In the genomic region with DNA sequence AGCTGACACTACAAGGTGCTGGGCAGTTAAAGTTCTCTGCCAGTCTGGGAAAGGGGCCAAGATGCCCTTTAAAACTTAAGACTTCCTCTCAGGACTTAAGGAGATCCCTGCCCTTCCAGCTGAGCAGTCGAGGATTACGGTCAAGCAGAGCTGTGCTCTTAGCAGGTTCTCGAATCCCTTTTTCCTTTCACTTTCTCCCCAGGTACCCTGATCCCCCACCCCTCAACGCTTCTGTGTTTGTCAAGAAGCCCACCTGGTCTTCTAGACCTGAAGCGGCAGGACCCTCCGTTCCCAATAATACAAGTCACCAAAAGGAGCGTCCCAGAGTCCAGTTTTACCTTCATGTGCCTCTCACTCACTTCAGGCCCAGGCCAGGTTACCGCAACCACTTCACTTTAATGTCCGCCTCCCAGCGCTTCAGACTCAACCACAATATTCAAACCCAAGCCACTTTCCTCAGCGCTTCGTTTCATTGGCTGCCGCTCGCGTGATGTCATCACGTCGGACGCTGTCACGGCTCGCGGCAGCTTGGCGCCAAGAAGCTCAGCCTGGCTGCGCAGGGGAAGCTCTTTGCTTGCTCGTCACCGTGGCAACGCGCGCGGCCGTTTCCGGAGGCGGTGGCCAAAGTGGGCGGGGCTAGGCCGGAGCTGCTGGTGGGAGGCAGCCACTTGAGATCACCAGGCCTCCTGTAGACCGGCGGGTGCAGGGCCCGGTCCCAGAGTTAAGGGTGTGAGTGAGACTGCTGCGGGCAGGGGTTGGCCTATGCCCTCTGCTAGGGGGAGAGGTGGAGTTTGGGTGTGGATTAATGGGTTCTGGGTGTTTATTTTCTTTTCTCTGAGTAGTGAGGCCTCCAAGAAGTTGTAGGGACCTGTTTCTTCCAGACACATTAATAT, we compare ENCODE assay signal across 8 cellular contexts. TPM values are rescaled to one million over a fixed set of nuclear protein-coding genes. Genes with fewer than 3 reads are reported as not detected.
DNase-seq lines count a peak whose midpoint lies in the region; ATAC-seq, FAIRE-seq and TF ChIP-seq lines count a peak whose summit lies in the region.

A gene (minus strand): TSS at position 431 of the 893 bp plus-strand sequence. CDS start 10,209 bp downstream, outside the sequence.
A gene with protein sequence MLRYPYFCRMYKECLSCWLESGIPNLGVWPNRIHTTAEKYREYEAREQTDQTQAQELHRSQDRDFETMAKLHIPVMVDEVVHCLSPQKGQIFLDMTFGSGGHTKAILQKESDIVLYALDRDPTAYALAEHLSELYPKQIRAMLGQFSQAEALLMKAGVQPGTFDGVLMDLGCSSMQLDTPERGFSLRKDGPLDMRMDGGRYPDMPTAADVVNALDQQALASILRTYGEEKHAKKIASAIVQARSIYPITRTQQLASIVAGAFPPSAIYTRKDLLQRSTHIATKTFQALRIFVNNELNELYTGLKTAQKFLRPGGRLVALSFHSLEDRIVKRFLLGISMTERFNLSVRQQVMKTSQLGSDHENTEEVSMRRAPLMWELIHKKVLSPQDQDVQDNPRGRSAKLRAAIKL (plus strand): TSS at position 663 of the 893 bp plus-strand sequence. CDS start 4,947 bp downstream, outside the sequence.

- intact Hi-C loops in endothelial cell of umbilical vein (cut with micrococcal nuclease) = loop anchor here (1.0 to 5.0 kb wide), 11 partner anchors 17 to 1012 kb away; no protein-coding TSS in a partner anchor

- POLR2A ChIA-PET in endothelial cell of umbilical vein (lab: Charles Lee) = interaction anchor here (0.6 kb wide), 1 partner anchor 21 kb away, joined by 3 read pairs; no protein-coding TSS in a partner anchor

- peak within 1 kb of the TSS; percentile 78 for H3K27ac ChIP-seq in OCI-LY3 (ENCODE audit: low read length)
- peak within 1 kb of the TSS; percentile 98 for H3K27ac ChIP-seq in endothelial cell of umbilical vein (ENCODE audit: insufficient read depth, low read depth, low read length)

- peak; percentile 95 for ATAC-seq in GM21515 (IDR thresholded peaks at IDR 0.05; ENCODE audit: unreplicated experiment)

- H2AFZ ChIP-seq in OCI-LY3 (ENCODE audit: low read depth, low read length) (peak within 1 kb of the TSS; percentile 82), endothelial cell of umbilical vein (ENCODE audit: low read depth, low read length) (peak within 1 kb of the TSS; percentile 75)

- no peak for TF ChIP-seq CTCF in OCI-LY3 (IDR thresholded peaks at IDR 0.05; ENCODE audit: low read depth, low read length)
- no peak for TF ChIP-seq CTCF in endothelial cell of umbilical vein (IDR thresholded peaks at IDR 0.05; ENCODE audit: extremely low read depth in 1 of 2, insufficient read depth in 1 of 2, low read depth in 1 of 2, low read length in 2 of 2)

- H3K79me2 ChIP-seq in OCI-LY3 (ENCODE audit: low read length) (peaks cover 94% of the 10 kb centered on the region), endothelial cell of umbilical vein (ENCODE audit: control insufficient read depth, insufficient read depth, low read length) (peaks cover 67% of the 10 kb centered on the region)

- dilution Hi-C loops in endothelial cell of umbilical vein (cut with MboI; ENCODE audit: extremely low pct_ligation_motif_present, low sequenced_read_pairs) = no loop called here

- H3K9me3 ChIP-seq in OCI-LY3 (ENCODE audit: insufficient read depth, low read length) (no peaks in the 10 kb centered on the region), endothelial cell of umbilical vein (replicated peaks; ENCODE audit: control insufficient read depth, insufficient read depth, low read length) (no peaks in the 10 kb centered on the region)

- no peaks in the 10 kb centered on the region for H3K27me3 ChIP-seq in OCI-LY3 (ENCODE audit: low read depth, low read length)
- no peaks in the 10 kb centered on the region for H3K27me3 ChIP-seq in endothelial cell of umbilical vein (ENCODE audit: control insufficient read depth in 2 of 2, insufficient read depth in 2 of 2, low read length in 2 of 2)

- H3K4me1 ChIP-seq in OCI-LY3 (ENCODE audit: low read length) = peaks cover 35% of the 10 kb centered on the region
- H3K4me1 ChIP-seq in endothelial cell of umbilical vein (ENCODE audit: control insufficient read depth, extremely low read depth, insufficient read depth, low read length) = peaks cover 36% of the 10 kb centered on the region

- H4K20me1 ChIP-seq in OCI-LY3 (ENCODE audit: insufficient read depth, low read length) (no peaks in the 10 kb centered on the region), endothelial cell of umbilical vein (replicated peaks; ENCODE audit: control insufficient read depth, extremely low read depth, insufficient read depth, low read length) (no peaks in the 10 kb centered on the region)

- no peaks in the 10 kb centered on the region for H3K9me1 ChIP-seq in endothelial cell of umbilical vein (replicated peaks; ENCODE audit: control insufficient read depth, extremely low read depth, insufficient read depth, low read length)

- H3K36me3 ChIP-seq in OCI-LY3 (replicated peaks; ENCODE audit: low read depth, low read length) (no peaks in the 10 kb centered on the region), endothelial cell of umbilical vein (ENCODE audit: control insufficient read depth in 2 of 2, extremely low read depth in 1 of 2, insufficient read depth in 2 of 2, low read length in 2 of 2) (no peaks in the 10 kb centered on the region)

- FAIRE-seq in endothelial cell of umbilical vein (lab: Jason Lieb, UNC) = peak; percentile 91

- BruUV-seq in endothelial cell of umbilical vein (replicated peaks; lab: Mats Ljungman, UMichigan) = TSS peak; percentile 57

- DNase-seq in D341Med (ENCODE audit: low spot score) = peak; percentile 95
- DNase-seq in HuH-7 (ENCODE audit: low spot score) = peak; percentile 91
- DNase-seq in activated CD8-positive, alpha-beta memory T cell treated with anti-CD3 and anti-CD28 coated beads, Interleukin-2, amount 50 U/mL, for 48 hours = peak; percentile 99
- DNase-seq in endothelial cell of umbilical vein (ENCODE audit: low read depth, low spot score) = peak; percentile 100
- peak; percentile 96 for DNase-seq in middle frontal gyrus (ENCODE audit: extremely low spot score, low spot score)
- DNase-seq in stimulated activated CD8-positive, alpha-beta memory T cell treated with anti-CD3 and anti-CD28 coated beads, Interleukin-2, amount 100 ng/mL, for 48 hours (ENCODE audit: low read depth in 2 of 2) = peak; percentile 99

- peak within 1 kb of the TSS; percentile 85 for H3K4me3 ChIP-seq in OCI-LY3 (ENCODE audit: low read length)
- peak within 1 kb of the TSS; percentile 74 to 99 (median 87) for H3K4me3 ChIP-seq in endothelial cell of umbilical vein (replicated peaks in 1 of 3; ENCODE audit: insufficient read depth in 1 of 3, low read depth in 1 of 3, low read length in 3 of 3)

- peak; percentile 68 for TF ChIP-seq POLR2A in endothelial cell of umbilical vein (IDR thresholded peaks at IDR 0.05; ENCODE audit: low read depth, low read length)

- H3K4me2 ChIP-seq in OCI-LY3 (ENCODE audit: low read length) (peak within 1 kb of the TSS; percentile 90), endothelial cell of umbilical vein (ENCODE audit: insufficient read depth, low read length) (peak within 1 kb of the TSS; percentile 98)

- CTCF ChIA-PET in endothelial cell of umbilical vein (lab: Charles Lee) = interaction anchor here (0.7 to 2.3 kb wide), 14 partner anchors 18 to 912 kb away, joined by 3 to 21 read pairs (median 6); a partner anchor contains a TSS

- H3K9ac ChIP-seq in OCI-LY3 (ENCODE audit: low read length) = peak within 1 kb of the TSS; percentile 90
- peak within 1 kb of the TSS; percentile 99 for H3K9ac ChIP-seq in endothelial cell of umbilical vein (replicated peaks; ENCODE audit: extremely low read depth, insufficient read depth, low read length)

TF ChIP-seq in endothelial cell of umbilical vein, 7 proteins besides CTCF, POLR2A, EP300 and RAD21:
- TF ChIP-seq MYC (IDR thresholded peaks at IDR 0.05; ENCODE audit: low read depth, low read length) = no peak
- no peak for TF ChIP-seq EZH2 (IDR thresholded peaks at IDR 0.05; ENCODE audit: borderline replicate concordance, low read depth, low read length, severe bottlenecking)
- peak; percentile 83 for TF ChIP-seq POLR2AphosphoS5 (IDR thresholded peaks at IDR 0.05; ENCODE audit: insufficient read depth, low read depth, low read length)
- no peak for TF ChIP-seq FOS (IDR thresholded peaks at IDR 0.05; ENCODE audit: borderline replicate concordance, insufficient read depth, low read length)
- TF ChIP-seq JUN (IDR thresholded peaks at IDR 0.05; ENCODE audit: borderline replicate concordance, insufficient read depth, insufficient read length, low read depth) = no peak
- TF ChIP-seq GATA2 (IDR thresholded peaks at IDR 0.05; ENCODE audit: insufficient read depth, insufficient read length, low read depth, low read length) = no peak
- TF ChIP-seq, protein P1, sequence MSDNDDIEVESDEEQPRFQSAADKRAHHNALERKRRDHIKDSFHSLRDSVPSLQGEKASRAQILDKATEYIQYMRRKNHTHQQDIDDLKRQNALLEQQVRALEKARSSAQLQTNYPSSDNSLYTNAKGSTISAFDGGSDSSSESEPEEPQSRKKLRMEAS (IDR thresholded peaks at IDR 0.05; ENCODE audit: insufficient read depth, insufficient read length) = no peak

RNA-seq across cellular contexts. Expression of the first gene that starts in this region (rescaled TPM):
- total RNA-seq in endothelial cell of umbilical vein = 14.1 and 18.5 TPM in 2 replicates
- 2.2 and 2.5 TPM in 2 replicates for polyA plus RNA-seq in endothelial cell of umbilical vein
- polyA plus RNA-seq in endothelial cell of umbilical vein (2011; cell fraction: cytosol; rRNA removed) = 5.5 and 5.7 TPM in 2 replicates
- 9.9 and 17.3 TPM in 2 replicates for polyA plus RNA-seq in endothelial cell of umbilical vein (2011; cell fraction: nucleus; rRNA removed)
- 6.6 and 13.6 TPM in 2 replicates for polyA plus RNA-seq in endothelial cell of umbilical vein (2012)
- 9.1 and 15.0 TPM in 2 replicates for polyA minus RNA-seq in endothelial cell of umbilical vein
- polyA minus RNA-seq in endothelial cell of umbilical vein (2011; cell fraction: cytosol; rRNA and poly(A)+ RNA removed) = 15.1 TPM
- polyA minus RNA-seq in endothelial cell of umbilical vein (2011; cell fraction: nucleus; rRNA and poly(A)+ RNA removed) = 41.4 and 60.8 TPM in 2 replicates

RNA-seq across cellular contexts. Expression of the second gene that starts in this region (rescaled TPM):
- 10.9 and 12.1 TPM in 2 replicates for total RNA-seq in endothelial cell of umbilical vein
- 3.2 and 4.2 TPM in 2 replicates for polyA plus RNA-seq in endothelial cell of umbilical vein
- 3.9 and 5.0 TPM in 2 replicates for polyA plus RNA-seq in endothelial cell of umbilical vein (2011; cell fraction: cytosol; rRNA removed)
- polyA plus RNA-seq in endothelial cell of umbilical vein (2011; cell fraction: nucleus; rRNA removed) = 12.1 and 12.7 TPM in 2 replicates
- 8.0 TPM in 2 replicates for polyA plus RNA-seq in endothelial cell of umbilical vein (2012)
- polyA minus RNA-seq in endothelial cell of umbilical vein = 22.8 and 26.7 TPM in 2 replicates
- polyA minus RNA-seq in endothelial cell of umbilical vein (2011; cell fraction: cytosol; rRNA and poly(A)+ RNA removed) = 11.6 TPM
- 46.8 and 67.8 TPM in 2 replicates for polyA minus RNA-seq in endothelial cell of umbilical vein (2011; cell fraction: nucleus; rRNA and poly(A)+ RNA removed)

Comparison
In these comparisons a context has a peak if more than half of its experiments do, and no peak if none do; other contexts are left out.
1. Peak in every context shown above with its lines: DNase-seq, ATAC-seq, H3K4me3 ChIP-seq and H3K27ac ChIP-seq.